23 cellular contexts compared by ENCODE assay signal in the genomic region with DNA sequence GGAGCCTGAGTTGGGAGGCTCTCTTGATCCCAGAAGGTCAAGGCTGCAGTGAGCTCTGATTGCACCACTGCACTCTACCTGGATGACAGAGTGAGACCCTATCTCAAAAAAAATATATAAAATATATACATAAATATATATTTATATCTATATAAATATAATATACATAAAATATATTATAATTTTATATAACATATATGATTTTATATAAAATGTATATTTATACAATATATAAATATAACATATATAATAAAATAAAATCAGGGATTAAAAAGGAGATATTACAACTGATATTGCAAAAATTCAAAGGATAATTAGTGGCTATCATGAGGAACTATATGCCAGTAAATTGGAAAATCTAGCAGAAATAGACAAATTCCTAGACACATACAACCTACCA.
DNase-seq lines count a peak whose midpoint lies in the region; ATAC-seq, FAIRE-seq and TF ChIP-seq lines count a peak whose summit lies in the region.
"Had no signal": no experiment of that assay in that cellular context is flagged by ENCODE, and none has a peak within 500 bp of the region (broad histone marks: within the 10 kb centered on the region; RNA-seq: fewer than 3 reads in every experiment).

No MANE protein-coding gene starts in this region.

- ATAC-seq in HG03565 (IDR thresholded peaks at IDR 0.05; ENCODE audit: unreplicated experiment) = no peak
- ATAC-seq in pancreas = no peak
- ATAC-seq: A549; CD8-positive, alpha-beta T cell; GM12878 had no signal

- H3K4me3 ChIP-seq in kidney (ENCODE audit: low read length in 2 of 2) (no peak overlapping the region), left ventricle myocardium inferior (no peak overlapping the region), pancreas (no peak overlapping the region)
- H3K4me3 ChIP-seq: A549; BLaER1 treated with 17β-estradiol and CSF1 and Interleukin-3, amounts not matched to agents 10 nM and 100 nM; GM12878 had no signal

- no peaks in the 10 kb centered on the region for H3K9me3 ChIP-seq in kidney (ENCODE audit: control insufficient read depth in 1 of 2, low read length in 2 of 2)
- peaks cover 32% of the 10 kb centered on the region for H3K9me3 ChIP-seq in left ventricle myocardium inferior (replicated peaks)
- H3K9me3 ChIP-seq in pancreas = no peaks in the 10 kb centered on the region
- H3K9me3 ChIP-seq: A549, Caco-2 had no signal

- H3K4me1 ChIP-seq in kidney (ENCODE audit: control insufficient read depth in 1 of 2, insufficient read depth in 1 of 2, low read depth in 1 of 2, low read length in 2 of 2) (no peaks in the 10 kb centered on the region), left ventricle myocardium inferior (no peaks in the 10 kb centered on the region), pancreas (no peaks in the 10 kb centered on the region)
- H3K4me1 ChIP-seq: A549; BLaER1 treated with 17β-estradiol and CSF1 and Interleukin-3, amounts not matched to agents 10 nM and 100 nM; Caco-2 had no signal

- no peaks in the 10 kb centered on the region for H3K27me3 ChIP-seq in left ventricle myocardium inferior (ENCODE audit: low read depth)
- H3K27me3 ChIP-seq in pancreas = no peaks in the 10 kb centered on the region
- H3K27me3 ChIP-seq: BLaER1 treated with 17β-estradiol and CSF1 and Interleukin-3, amounts not matched to agents 10 nM and 100 nM had no signal

- DNase-seq in kidney = no peak
- DNase-seq in left ventricle myocardium inferior = no peak
- no peak for DNase-seq in activated CD4-positive, alpha-beta T cell treated with anti-CD3 and anti-CD28 coated beads for 4 hours
- DNase-seq in pancreas = no peak
- DNase-seq: 8988T; AML-193; Caco-2; Calu3; CD4-positive, alpha-beta T cell; CD8-positive, alpha-beta T cell; DMS79 treated with DMSO at 0.1 percent for 48 hours; GDM1 had no signal

- no peak overlapping the region for H3K27ac ChIP-seq in kidney (ENCODE audit: low read depth in 2 of 2, low read length in 2 of 2)
- no peak overlapping the region for H3K27ac ChIP-seq in left ventricle myocardium inferior (replicated peaks)
- no peak overlapping the region for H3K27ac ChIP-seq in pancreas
- H3K27ac ChIP-seq: A549; BLaER1 treated with 17β-estradiol and CSF1 and Interleukin-3, amounts not matched to agents 10 nM and 100 nM; C4-2B had no signal

- intact Hi-C loops in kidney (cut with DNase I) = no loop called here
- intact Hi-C loops in left ventricle myocardium inferior (cut with micrococcal nuclease) = no loop called here
- intact Hi-C loops in pancreas (cut with DNase I) = no loop called here

- H3K9ac ChIP-seq in kidney (ENCODE audit: low read length in 2 of 2) = no peak overlapping the region
- H3K9ac ChIP-seq: BLaER1 treated with 17β-estradiol and CSF1 and Interleukin-3, amounts not matched to agents 10 nM and 100 nM had no signal

- H3K36me3 ChIP-seq in kidney (ENCODE audit: control insufficient read depth in 1 of 2, insufficient read depth in 2 of 2, low read length in 2 of 2) (no peaks in the 10 kb centered on the region), left ventricle myocardium inferior (no peaks in the 10 kb centered on the region), pancreas (no peaks in the 10 kb centered on the region)
- H3K36me3 ChIP-seq: BLaER1 treated with 17β-estradiol and CSF1 and Interleukin-3, amounts not matched to agents 10 nM and 100 nM had no signal

- no peak for TF ChIP-seq CTCF in kidney (IDR thresholded peaks at IDR 0.05; ENCODE audit: borderline replicate concordance, extremely low read depth, insufficient read depth)
- no peak for TF ChIP-seq CTCF in left ventricle myocardium inferior (IDR thresholded peaks at IDR 0.05; ENCODE audit: borderline replicate concordance)
- TF ChIP-seq CTCF in pancreas (IDR thresholded peaks at IDR 0.05) = no peak

- FAIRE-seq in G401.6 (lab: Jason Lieb, UNC) = peak; percentile 82
- peak; percentile 71 for FAIRE-seq in TTC549 (lab: Jason Lieb, UNC)
- FAIRE-seq in colon (lab: Jason Lieb, UNC) = peak; percentile 28
- FAIRE-seq in kidney (lab: Jason Lieb, UNC) = peak; percentile 66
- FAIRE-seq in pancreas (lab: Jason Lieb, UNC) = no peak
- FAIRE-seq: A549, D721Med, GM12878, GM12892, GM18507 had no signal
